ENCODE assay signal across 17 cellular contexts in the genomic region with DNA sequence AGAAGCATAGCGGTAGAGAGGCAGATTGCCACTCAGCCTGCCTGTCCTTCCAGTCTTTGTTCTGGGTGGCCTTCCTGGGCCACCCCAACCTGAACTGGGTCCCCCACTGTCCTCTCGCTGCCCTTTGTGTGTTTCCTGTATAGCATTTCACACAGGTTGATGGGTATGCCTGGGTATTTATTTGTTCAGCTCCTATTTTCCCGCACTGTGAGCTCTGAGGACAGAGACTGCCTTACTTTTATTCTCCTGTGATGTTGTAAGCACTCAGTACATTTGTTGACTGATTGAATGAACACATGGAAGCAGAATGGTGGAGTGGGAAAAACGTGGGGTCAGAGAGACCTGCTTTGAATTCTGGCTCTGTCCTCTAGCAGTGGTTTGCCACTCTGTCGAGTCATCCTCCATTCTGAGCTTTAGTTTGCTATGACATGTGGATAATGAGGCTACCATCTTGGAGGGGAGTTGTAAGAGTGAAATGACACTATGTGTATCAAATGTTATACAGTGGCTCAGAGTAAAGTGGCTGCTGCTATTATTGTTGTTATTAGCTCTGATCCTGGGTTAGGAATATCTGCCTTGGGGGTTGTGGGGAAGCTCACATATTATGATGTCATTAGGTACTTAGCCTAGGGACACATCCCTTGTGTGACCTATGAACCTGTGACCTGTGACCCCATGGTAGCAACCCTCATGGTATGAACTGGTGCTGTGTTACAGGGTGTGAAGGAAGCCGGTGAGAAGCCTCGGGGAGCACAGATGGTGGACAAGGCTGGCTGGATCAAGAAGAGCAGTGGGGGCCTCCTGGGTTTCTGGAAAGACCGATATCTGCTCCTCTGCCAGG. TPM values are rescaled to one million over a fixed set of nuclear protein-coding genes. Genes with fewer than 3 reads are reported as not detected.
A peak's percentile ranks its signal among the peaks of the same experiment; 100 is the strongest.
DNase-seq lines count a peak whose midpoint lies in the region; ATAC-seq and TF ChIP-seq lines count a peak whose summit lies in the region.
"Had no signal": no experiment of that assay in that cellular context is flagged by ENCODE, and none has a peak within 500 bp of the region (broad histone marks: within the 10 kb centered on the region; RNA-seq: fewer than 3 reads in every experiment).

No MANE protein-coding gene starts in this region.

- H3K14ac ChIP-seq in IMR-90 (replicated peaks; ENCODE audit: low read depth, low read length): peak overlapping the region; percentile 73

- no peak for TF ChIP-seq POLR2A in IMR-90 (IDR thresholded peaks at IDR 0.05; ENCODE audit: low read depth, low read length)
- TF ChIP-seq POLR2A in esophagus muscularis mucosa (IDR thresholded peaks at IDR 0.05; ENCODE audit: low read depth): no peak
- TF ChIP-seq POLR2A in ovary (IDR thresholded peaks at IDR 0.05): no peak

- 0 out of 2 replicates have a peak overlapping the region, but pooled peaks have one; percentile 20 for H3K4ac ChIP-seq in IMR-90 (ENCODE audit: low read depth, low read length)

- peak overlapping the region in 2 of 4 donors; percentile 21 to 45 for H3K4me3 Mint-ChIP-seq in CD4-positive, CD25-positive, alpha-beta regulatory T cell
- H3K4me3 Mint-ChIP-seq in activated CD8-positive, alpha-beta T cell treated with anti-CD3 and anti-CD28 coated beads for 36 hours: no peak overlapping the region

- POLR2A ChIA-PET in IMR-90 (lab: Charles Lee; ENCODE audit: unreplicated experiment): interaction anchor here (0.6 kb wide), 1 partner anchor 11 kb away, joined by 4 read pairs; no protein-coding TSS in a partner anchor
- POLR2A ChIA-PET in activated CD8-positive, alpha-beta T cell treated with anti-CD3 and anti-CD28 coated beads for 36 hours (lab: Charles Lee): interaction anchor here (0.8 to 1.0 kb wide), 2 partner anchors 9 to 45 kb away, joined by 3 to 4 read pairs; no protein-coding TSS in a partner anchor

- H2AK5ac ChIP-seq in IMR-90 (ENCODE audit: low read depth, low read length): peak overlapping the region; percentile 36; the same call in 1 of the 2 replicates

- no peaks in the 10 kb centered on the region for H3K27me3 ChIP-seq in CD4-positive, CD25-positive, alpha-beta regulatory T cell (ENCODE audit: control insufficient read depth, insufficient read depth, low read length)
- H3K27me3 ChIP-seq in IMR-90 (ENCODE audit: control insufficient read depth, insufficient read depth, low read length) (no peaks in the 10 kb centered on the region), esophagus muscularis mucosa (no peaks in the 10 kb centered on the region), neutrophil (no peaks in the 10 kb centered on the region), ovary (no peaks in the 10 kb centered on the region)
- H3K27me3 ChIP-seq: SJSA1 had no signal

- peaks cover 17 to 77% (median 60%) of the 10 kb centered on the region in 4 donors for H3K4me1 Mint-ChIP-seq in CD4-positive, CD25-positive, alpha-beta regulatory T cell
- peaks cover 39% of the 10 kb centered on the region for H3K4me1 Mint-ChIP-seq in activated CD8-positive, alpha-beta T cell treated with anti-CD3 and anti-CD28 coated beads for 36 hours (ENCODE audit: low read depth)

- no peak overlapping the region for H3K18ac ChIP-seq in IMR-90 (ENCODE audit: low read depth, low read length)

- no peak for DNase-seq in CD4-positive, CD25-positive, alpha-beta regulatory T cell
- DNase-seq in IMR-90: peak; percentile 34
- no peak for DNase-seq in esophagus muscularis mucosa (ENCODE audit: extremely low spot score)
- DNase-seq in ovary: no peak
- no peak for DNase-seq in activated CD8-positive, alpha-beta T cell treated with anti-CD3 and anti-CD28 coated beads for 36 hours
- DNase-seq: activated CD8-positive, alpha-beta memory T cell treated with anti-CD3 and anti-CD28 coated beads, Interleukin-2, amount 50 U/mL, for 4 hours; amniotic stem cell; dermis blood vessel endothelial cell; GF-D8; H7; mammary epithelial cell; stimulated activated CD4-positive, alpha-beta T cell treated with anti-CD3 and anti-CD28 coated beads, Interleukin-2, amount 100 ng/mL, for 48 hours had no signal

- H3K9me3 ChIP-seq in CD4-positive, CD25-positive, alpha-beta regulatory T cell (ENCODE audit: control insufficient read depth in 2 of 2, low read length in 2 of 2): no peaks in the 10 kb centered on the region
- H3K9me3 ChIP-seq in IMR-90 (ENCODE audit: control insufficient read depth, insufficient read depth, low read length) (no peaks in the 10 kb centered on the region), esophagus muscularis mucosa (no peaks in the 10 kb centered on the region), neutrophil (no peaks in the 10 kb centered on the region), ovary (no peaks in the 10 kb centered on the region)
- H3K9me3 ChIP-seq: SJSA1 had no signal

- peaks cover 64% of the 10 kb centered on the region for H4K20me1 ChIP-seq in IMR-90 (ENCODE audit: insufficient read depth, low read length)

- no peak overlapping the region for H2AFZ ChIP-seq in IMR-90 (replicated peaks; ENCODE audit: low read length, poor library complexity)

- in situ Hi-C loops in IMR-90 (cut with MboI; ENCODE audit: low sequenced_read_pairs): no loop called here

- H3K23ac ChIP-seq in IMR-90 (ENCODE audit: low read depth, low read length): peak overlapping the region; percentile 59

- H3K4me3 ChIP-seq in CD4-positive, CD25-positive, alpha-beta regulatory T cell (ENCODE audit: low read depth, low read length): no peak overlapping the region
- H3K4me3 ChIP-seq in IMR-90 (ENCODE audit: insufficient read depth, low read depth, low read length): no peak overlapping the region
- H3K4me3 ChIP-seq in esophagus muscularis mucosa: no peak overlapping the region
- H3K4me3 ChIP-seq in neutrophil (ENCODE audit: low read depth in 1 of 2, low read length in 1 of 2): no peak overlapping the region
- no peak overlapping the region for H3K4me3 ChIP-seq in ovary
- H3K4me3 ChIP-seq: SJSA1 had no signal

- H2BK20ac ChIP-seq in IMR-90 (ENCODE audit: low read depth, low read length): no peak overlapping the region

- dilution Hi-C loops in IMR-90 (cut with HindIII; ENCODE audit: low sequenced_read_pairs, unreplicated experiment): no loop called here

- no peak for ATAC-seq in CD4-positive, CD25-positive, alpha-beta regulatory T cell (ENCODE audit: low read depth in 2 of 2)
- ATAC-seq in IMR-90 (ENCODE audit: low read depth) (no peak), GM21526 (IDR thresholded peaks at IDR 0.05; ENCODE audit: low FRiP score, unreplicated experiment) (no peak), GM21717 (IDR thresholded peaks at IDR 0.05; ENCODE audit: unreplicated experiment) (no peak)
- no peak for ATAC-seq in activated CD8-positive, alpha-beta T cell treated with anti-CD3 and anti-CD28 coated beads for 36 hours

- peaks cover 0 to 2% (median 0%) of the 10 kb centered on the region in 7 donors for H3K9me3 Mint-ChIP-seq in CD4-positive, CD25-positive, alpha-beta regulatory T cell
- no peaks in the 10 kb centered on the region for H3K9me3 Mint-ChIP-seq in activated CD8-positive, alpha-beta T cell treated with anti-CD3 and anti-CD28 coated beads for 36 hours

- peaks cover 48% of the 10 kb centered on the region for H3K4me1 ChIP-seq in CD4-positive, CD25-positive, alpha-beta regulatory T cell (ENCODE audit: control insufficient read depth, insufficient read depth, low read length, poor library complexity, severe bottlenecking)
- peaks cover 43% of the 10 kb centered on the region for H3K4me1 ChIP-seq in IMR-90 (ENCODE audit: control insufficient read depth, insufficient read depth, low read length)
- peaks cover 69 to 100% (median 100%) of the 10 kb centered on the region in 4 donors for H3K4me1 ChIP-seq in esophagus muscularis mucosa
- H3K4me1 ChIP-seq in neutrophil (ENCODE audit: control insufficient read depth in 1 of 2, insufficient read depth in 1 of 2, low read depth in 1 of 2, low read length in 1 of 2): peaks cover 76 to 92% of the 10 kb centered on the region in 2 experiments
- H3K4me1 ChIP-seq in ovary (ENCODE audit: insufficient read depth): peaks cover 12% of the 10 kb centered on the region

- peak overlapping the region in 2 of 3 donors; percentile 41 to 90 for H3K27ac Mint-ChIP-seq in CD4-positive, CD25-positive, alpha-beta regulatory T cell
- no peak overlapping the region for H3K27ac Mint-ChIP-seq in activated CD8-positive, alpha-beta T cell treated with anti-CD3 and anti-CD28 coated beads for 36 hours

- H2BK120ac ChIP-seq in IMR-90 (ENCODE audit: low read depth, low read length): no peak overlapping the region

- intact Hi-C loops in IMR-90 (cut with micrococcal nuclease) (no loop called here), esophagus muscularis mucosa (cut with DNase I) (loop anchor here (10.0 kb wide), 1 partner anchor 237 kb away; no protein-coding TSS in a partner anchor), ovary (cut with DNase I) (loop anchor here in 1 of 4 donors (10.0 kb wide), 1 partner anchor 47 kb away; no protein-coding TSS in a partner anchor)
- intact Hi-C loops in activated CD8-positive, alpha-beta T cell treated with anti-CD3 and anti-CD28 coated beads for 36 hours (cut with micrococcal nuclease): no loop called here

- H3K9ac ChIP-seq in IMR-90 (ENCODE audit: low read depth, low read length): no peak overlapping the region

- CTCF ChIA-PET in IMR-90 (lab: Yijun Ruan, JAX): no interaction called here
- CTCF ChIA-PET in activated CD8-positive, alpha-beta T cell treated with anti-CD3 and anti-CD28 coated beads for 36 hours (lab: Charles Lee): interaction anchor here (1.3 kb wide), 2 partner anchors 34 to 39 kb away, joined by 3 to 7 read pairs; no protein-coding TSS in a partner anchor

- peaks cover 28% of the 10 kb centered on the region for H3K36me3 Mint-ChIP-seq in CD4-positive, CD25-positive, alpha-beta regulatory T cell
- peaks cover 17% of the 10 kb centered on the region for H3K36me3 Mint-ChIP-seq in activated CD8-positive, alpha-beta T cell treated with anti-CD3 and anti-CD28 coated beads for 36 hours (ENCODE audit: low read depth)

- no peak overlapping the region for H3K27ac ChIP-seq in CD4-positive, CD25-positive, alpha-beta regulatory T cell (ENCODE audit: insufficient read depth, low read length, poor library complexity, severe bottlenecking)
- peak overlapping the region; percentile 27; the same call in 1 of the 2 replicates for H3K27ac ChIP-seq in IMR-90 (ENCODE audit: insufficient read depth, low read length)
- peak overlapping the region; percentile 94 to 99 (median 98) for H3K27ac ChIP-seq in esophagus muscularis mucosa (replicated peaks in 1 of 4)
- peak overlapping the region; percentile 98 for H3K27ac ChIP-seq in neutrophil
- no peak overlapping the region for H3K27ac ChIP-seq in ovary
- H3K27ac ChIP-seq: C4-2B, SJSA1 had no signal

- H4K5ac ChIP-seq in IMR-90 (ENCODE audit: low read depth, low read length): no peak overlapping the region; the same call in 1 of the 2 replicates

- no peak overlapping the region for H2BK15ac ChIP-seq in IMR-90 (ENCODE audit: low read depth, low read length)

- H4K91ac ChIP-seq in IMR-90 (ENCODE audit: insufficient read depth, low read depth, low read length): 0 out of 2 replicates have a peak overlapping the region, but pooled peaks have one; percentile 38

- 79% methylated on average over 5 of the region's 8 CpGs; no CpG with 5 or more reads in 1 of the 2 experiments for WGBS in IMR-90 (ENCODE audit: extremely low coverage in 2 of 2, insufficient read length in 1 of 2), 2 experiments
- 85% methylated on average over 8 of the region's 8 CpGs for WGBS in esophagus muscularis mucosa
- 87 to 90% (median 87%) methylated on average over 8 of the region's 8 CpGs for WGBS in ovary, 3 donors

- H3K79me1 ChIP-seq in IMR-90 (ENCODE audit: low read depth in 1 of 2, low read length in 2 of 2): peaks cover 18 to 82% of the 10 kb centered on the region in 2 experiments

- TF ChIP-seq CTCF in IMR-90 (conservative IDR thresholded peaks at IDR 0.05; ENCODE audit: low read depth, low read length) (no peak), esophagus muscularis mucosa (IDR thresholded peaks at IDR 0.05) (no peak), neutrophil (IDR thresholded peaks at IDR 0.05) (no peak), ovary (IDR thresholded peaks at IDR 0.05) (no peak)
- no peak for TF ChIP-seq CTCF in activated CD8-positive, alpha-beta T cell treated with anti-CD3 and anti-CD28 coated beads for 36 hours (IDR thresholded peaks at IDR 0.05)

- H3K9me1 ChIP-seq in IMR-90 (ENCODE audit: insufficient read depth, low read length): peaks cover 47% of the 10 kb centered on the region

- H2BK5ac ChIP-seq in IMR-90 (ENCODE audit: low read depth, low read length, poor library complexity, severe bottlenecking): peak overlapping the region; percentile 49

- H3K56ac ChIP-seq in IMR-90 (ENCODE audit: extremely low read depth, insufficient read depth, low read length): no peak overlapping the region

- H3K36me3 ChIP-seq in CD4-positive, CD25-positive, alpha-beta regulatory T cell (ENCODE audit: control insufficient read depth, insufficient read depth, low read length): peaks cover 39% of the 10 kb centered on the region
- H3K36me3 ChIP-seq in IMR-90 (ENCODE audit: control insufficient read depth, insufficient read depth, low read length): peaks cover 37% of the 10 kb centered on the region
- H3K36me3 ChIP-seq in esophagus muscularis mucosa: peaks cover 21 to 52% (median 33%) of the 10 kb centered on the region in 4 donors
- peaks cover 60% of the 10 kb centered on the region for H3K36me3 ChIP-seq in neutrophil
- H3K36me3 ChIP-seq in ovary: no peaks in the 10 kb centered on the region

- H4K8ac ChIP-seq in IMR-90 (ENCODE audit: low read depth in 2 of 2, low read length in 2 of 2): no peak overlapping the region; a peak in 1 of 4 replicates

- no peak for TF ChIP-seq RAD21 in IMR-90 (IDR thresholded peaks at IDR 0.05; ENCODE audit: low read length)

- BruUV-seq in IMR-90 (replicated peaks; lab: Mats Ljungman, UMichigan): no TSS peak

- peak overlapping the region; percentile 7; the same call in 1 of the 2 replicates for H3K4me2 ChIP-seq in IMR-90 (ENCODE audit: low read depth, low read length)

- H3K27me3 Mint-ChIP-seq in CD4-positive, CD25-positive, alpha-beta regulatory T cell: peaks cover 5% of the 10 kb centered on the region
- H3K27me3 Mint-ChIP-seq in activated CD8-positive, alpha-beta T cell treated with anti-CD3 and anti-CD28 coated beads for 36 hours: no peaks in the 10 kb centered on the region

- H2AK9ac ChIP-seq in IMR-90 (replicated peaks; ENCODE audit: low read depth, low read length, poor library complexity): no peak overlapping the region

- no peak for TF ChIP-seq EP300 in esophagus muscularis mucosa (IDR thresholded peaks at IDR 0.05)
- TF ChIP-seq EP300 in ovary (IDR thresholded peaks at IDR 0.05): no peak

RNA-seq across cellular contexts. Expression of gene PLEKHO2, which starts 6.4 kb away (rescaled TPM):
- total RNA-seq in CD4-positive, CD25-positive, alpha-beta regulatory T cell: 15.6 TPM
- polyA plus RNA-seq in CD4-positive, CD25-positive, alpha-beta regulatory T cell: 10 to 100 TPM; 27.2 to 33.4 (median 29.3) TPM
- total RNA-seq in IMR-90 (2012; rRNA removed) (18.6 and 19.0 TPM in 2 replicates), esophagus muscularis mucosa (100 to 1,000 TPM in 1 of 4 donors, 10 to 100 TPM in 3; 41.5 to 103 (median 51.2) TPM), ovary (10 to 100 TPM; 12.6 to 42.7 (median 27.9) TPM)
- polyA plus RNA-seq in IMR-90 (2012; rRNA removed) (22.5 and 24.6 TPM in 2 replicates), ovary (10 to 100 TPM; 16.6 to 19.5 TPM)
- 12.6 and 25.0 TPM in 2 replicates for polyA plus RNA-seq in IMR-90 (2012; cell fraction: cytosol; rRNA removed)
- polyA plus RNA-seq in IMR-90 (2012; cell fraction: nucleus; rRNA removed; ENCODE audit: low replicate concordance): 37.2 and 43.5 TPM in 2 replicates
- 10 to 100 TPM; 10.1 to 10.4 TPM for total RNA-seq in activated CD8-positive, alpha-beta T cell treated with anti-CD3 and anti-CD28 coated beads for 36 hours

RNA-seq across cellular contexts. Expression of gene PIF1, which starts 22.6 kb away (rescaled TPM):
- 0.37 TPM for total RNA-seq in CD4-positive, CD25-positive, alpha-beta regulatory T cell
- under 1 TPM in 3 of 4 donors, not detected in 1; 0.07 to 0.34 (median 0.24) TPM for polyA plus RNA-seq in CD4-positive, CD25-positive, alpha-beta regulatory T cell
- total RNA-seq in IMR-90 (2012; rRNA removed): 3.9 and 5.3 TPM in 2 replicates
- polyA plus RNA-seq in IMR-90 (2012; rRNA removed): 19.2 and 19.9 TPM in 2 replicates
- 10.6 and 10.8 TPM in 2 replicates for polyA plus RNA-seq in IMR-90 (2012; cell fraction: cytosol; rRNA removed)
- polyA plus RNA-seq in IMR-90 (2012; cell fraction: nucleus; rRNA removed; ENCODE audit: low replicate concordance): 72.6 and 161 TPM in 2 replicates
- 1 to 10 TPM in 3 of 4 donors, under 1 TPM in 1; 0.78 to 4.4 (median 2.0) TPM for total RNA-seq in esophagus muscularis mucosa
- 1 to 10 TPM in 2 of 7 donors, under 1 TPM in 3, not detected in 2; 0.18 to 1.4 (median 0.37) TPM for total RNA-seq in ovary
- under 1 TPM; 0.98 to 0.99 TPM for polyA plus RNA-seq in ovary
- total RNA-seq in activated CD8-positive, alpha-beta T cell treated with anti-CD3 and anti-CD28 coated beads for 36 hours: 10 to 100 TPM; 50.0 TPM

Comparison
In these comparisons a context has a peak if more than half of its experiments do, and no peak if none do; other contexts are left out.
1. H3K27ac ChIP-seq: peak in IMR-90 (single experiment), esophagus muscularis mucosa (4 of 4) and neutrophil (single experiment); none in CD4-positive, CD25-positive, alpha-beta regulatory T cell (single experiment) and ovary (0 of 2).